ENCODE assay signal across 16 cellular contexts in genomic region chr3:188157407-188157806, GRCh38. TPM values are rescaled to one million over a fixed set of nuclear protein-coding genes. Genes with fewer than 3 reads are reported as not detected.
DNase-seq lines count a peak whose midpoint lies in the region; ATAC-seq and TF ChIP-seq lines count a peak whose summit lies in the region.
"Had no signal": no experiment of that assay in that cellular context is flagged by ENCODE, and none has a peak within 500 bp of the region (broad histone marks: within the 10 kb centered on the region; RNA-seq: fewer than 3 reads in every experiment).

No MANE protein-coding gene starts in this region.

- peaks cover 66% of the 10 kb centered on the region for H3K4me1 Mint-ChIP-seq in activated T-helper 2 cell treated with anti-CD3 and anti-CD28 coated beads, Interferon-gamma antibody, Interleukin-2, Interleukin-4, amounts not matched to agents 10 μg/mL and 5 μg/mL and 100 μg/mL, durations not matched to agents 14 hours and 24 hours and 36 hours (ENCODE audit: low read depth)

- H3K36me3 ChIP-seq in heart left ventricle (no peaks in the 10 kb centered on the region), right lobe of liver (no peaks in the 10 kb centered on the region), tibial nerve (peaks cover 0 to 4% (median 0%) of the 10 kb centered on the region in 3 donors)
- H3K36me3 ChIP-seq: cardiac muscle cell, lower lobe of right lung had no signal

- no peaks in the 10 kb centered on the region for H3K27me3 Mint-ChIP-seq in activated T-helper 2 cell treated with anti-CD3 and anti-CD28 coated beads, Interferon-gamma antibody, Interleukin-2, Interleukin-4, amounts not matched to agents 10 μg/mL and 5 μg/mL and 100 μg/mL, durations not matched to agents 14 hours and 24 hours and 36 hours (ENCODE audit: low read depth)
- H3K27me3 Mint-ChIP-seq: activated B cell treated with CpG ODN at 0.5 μM for 24 hours, B cell had no signal

- peak overlapping the region in 11 of 12 donors; percentile 47 to 99 (median 97) for H3K27ac ChIP-seq in heart left ventricle
- H3K27ac ChIP-seq in right lobe of liver = peak overlapping the region in 2 of 3 donors; percentile 65 to 100
- H3K27ac ChIP-seq in tibial nerve = peak overlapping the region in 3 of 4 donors; percentile 26 to 66 (median 31)
- H3K27ac ChIP-seq: cardiac muscle cell, lower lobe of right lung had no signal

- no peaks in the 10 kb centered on the region for H3K9me3 Mint-ChIP-seq in activated T-helper 2 cell treated with anti-CD3 and anti-CD28 coated beads, Interferon-gamma antibody, Interleukin-2, Interleukin-4, amounts not matched to agents 10 μg/mL and 5 μg/mL and 100 μg/mL, durations not matched to agents 14 hours and 24 hours and 36 hours
- H3K9me3 Mint-ChIP-seq: activated B cell treated with CpG ODN at 0.5 μM for 24 hours had no signal

- H3K27ac Mint-ChIP-seq in activated T-helper 2 cell treated with anti-CD3 and anti-CD28 coated beads, Interferon-gamma antibody, Interleukin-2, Interleukin-4, amounts not matched to agents 10 μg/mL and 5 μg/mL and 100 μg/mL, durations not matched to agents 14 hours and 24 hours and 36 hours = peak overlapping the region; percentile 6
- H3K27ac Mint-ChIP-seq: B cell had no signal

- TF ChIP-seq CTCF in heart left ventricle (IDR thresholded peaks at IDR 0.05) (no peak), right lobe of liver (IDR thresholded peaks at IDR 0.05) (no peak), tibial nerve (IDR thresholded peaks at IDR 0.05) (no peak)

- H3K27me3 ChIP-seq in heart left ventricle (no peaks in the 10 kb centered on the region), right lobe of liver (no peaks in the 10 kb centered on the region), tibial nerve (no peaks in the 10 kb centered on the region)
- H3K27me3 ChIP-seq: cardiac muscle cell had no signal

- TF ChIP-seq EP300 in tibial nerve (IDR thresholded peaks at IDR 0.05) = no peak

- H3K4me1 ChIP-seq in heart left ventricle (peaks cover 0 to 81% (median 57%) of the 10 kb centered on the region in 12 donors), right lobe of liver (peaks cover 0 to 74% (median 26%) of the 10 kb centered on the region in 4 donors), tibial nerve (peaks cover 0 to 48% (median 19%) of the 10 kb centered on the region in 4 donors)

- H3K4me3 Mint-ChIP-seq in activated T-helper 2 cell treated with anti-CD3 and anti-CD28 coated beads, Interferon-gamma antibody, Interleukin-2, Interleukin-4, amounts not matched to agents 10 μg/mL and 5 μg/mL and 100 μg/mL, durations not matched to agents 14 hours and 24 hours and 36 hours (ENCODE audit: low read depth) = no peak overlapping the region
- H3K4me3 Mint-ChIP-seq: activated B cell treated with CpG ODN at 0.5 μM for 24 hours, B cell had no signal

- ATAC-seq in heart left ventricle (no peak), Right ventricle myocardium inferior (no peak), right lobe of liver (no peak), GM21619 (IDR thresholded peaks at IDR 0.05; ENCODE audit: unreplicated experiment) (no peak), GM19023 (IDR thresholded peaks at IDR 0.05; ENCODE audit: unreplicated experiment) (no peak)
- ATAC-seq: lower lobe of right lung had no signal

- no peaks in the 10 kb centered on the region for H3K9me3 ChIP-seq in heart left ventricle
- H3K9me3 ChIP-seq in right lobe of liver = no peaks in the 10 kb centered on the region
- H3K9me3 ChIP-seq in tibial nerve = no peaks in the 10 kb centered on the region
- H3K9me3 ChIP-seq: lower lobe of right lung had no signal

- intact Hi-C loops in heart left ventricle (cut with DNase I) (loop anchor here in 8 of 10 donors (5.0 to 10.0 kb wide), 9 partner anchors 105 to 797 kb away; partner anchors contain the start of gene BCL6 (in 1 of the 8)), Right ventricle myocardium inferior (cut with DNase I) (loop anchor here (5.0 to 10.0 kb wide), 5 partner anchors 40 to 185 kb away; no protein-coding TSS in a partner anchor), right lobe of liver (cut with DNase I) (no loop called here)
- intact Hi-C loops in activated T-helper 2 cell treated with anti-CD3 and anti-CD28 coated beads, Interferon-gamma antibody, Interleukin-2, Interleukin-4, amounts not matched to agents 10 μg/mL and 5 μg/mL and 100 μg/mL, durations not matched to agents 14 hours and 24 hours and 36 hours (cut with micrococcal nuclease) = loop anchor here (2.0 to 10.0 kb wide), 6 partner anchors 13 to 797 kb away; no protein-coding TSS in a partner anchor

- DNase-seq in heart left ventricle (no peak), Right ventricle myocardium inferior (ENCODE audit: missing footprints) (no peak), right lobe of liver (no peak), tibial nerve (ENCODE audit: low spot score in 2 of 2) (no peak), Kasumi-1 (lab: John Stamatoyannopoulos, UW) (no peak)
- no peak for DNase-seq in activated T-helper 2 cell treated with anti-CD3 and anti-CD28 coated beads, Interferon-gamma antibody, Interleukin-2, Interleukin-4, amounts not matched to agents 10 μg/mL and 5 μg/mL and 100 μg/mL, durations not matched to agents 14 hours and 24 hours and 36 hours (ENCODE audit: low spot score)
- DNase-seq: activated B cell treated with CpG ODN at 0.5 μM for 24 hours; activated effector memory CD4-positive, alpha-beta T cell treated with Interleukin-2 at 50 U/mL for 16 hours; hippocampal formation; lower lobe of right lung; NCI-H226; nucleus accumbens had no signal

- WGBS in heart left ventricle, 4 donors = 78 to 79% (median 79%) methylated on average over 6 of the region's 6 CpGs
- 64% methylated on average over 6 of the region's 6 CpGs for WGBS in right lobe of liver (ENCODE audit: insufficient coverage, low coverage, low lambda C conversion rate, missing lambda C conversion rate)
- WGBS in tibial nerve, 2 donors = 88 to 91% methylated on average over 6 of the region's 6 CpGs

- H3K4me3 ChIP-seq in heart left ventricle (no peak overlapping the region), right lobe of liver (peak overlapping the region in 1 of 3 donors; percentile 23), tibial nerve (no peak overlapping the region)
- H3K4me3 ChIP-seq: cardiac muscle cell, lower lobe of right lung had no signal

- H3K36me3 Mint-ChIP-seq in activated T-helper 2 cell treated with anti-CD3 and anti-CD28 coated beads, Interferon-gamma antibody, Interleukin-2, Interleukin-4, amounts not matched to agents 10 μg/mL and 5 μg/mL and 100 μg/mL, durations not matched to agents 14 hours and 24 hours and 36 hours (ENCODE audit: low read depth) = peaks cover 37% of the 10 kb centered on the region

- TF ChIP-seq POLR2A in heart left ventricle (IDR thresholded peaks at IDR 0.05) (no peak), right lobe of liver (IDR thresholded peaks at IDR 0.05) (no peak), tibial nerve (IDR thresholded peaks at IDR 0.05) (no peak)

RNA-seq across cellular contexts. Expression of gene LPP, which starts 3.5 kb away (rescaled TPM):
- total RNA-seq in heart left ventricle (100 to 1,000 TPM in 6 of 9 donors, 10 to 100 TPM in 3; 76.6 to 178 (median 111) TPM), Right ventricle myocardium inferior (114 TPM), right lobe of liver (10 to 100 TPM; 41.5 to 90.5 (median 69.5) TPM), tibial nerve (100 to 1,000 TPM; 183 to 293 (median 242) TPM)
- 10 to 100 TPM in 1 of 2 donors, 1 to 10 TPM in 1; 9.2 to 20.5 TPM for polyA plus RNA-seq in heart left ventricle
- total RNA-seq in activated T-helper 2 cell treated with anti-CD3 and anti-CD28 coated beads, Interferon-gamma antibody, Interleukin-2, Interleukin-4, amounts not matched to agents 10 μg/mL and 5 μg/mL and 100 μg/mL, durations not matched to agents 14 hours and 24 hours and 36 hours = 54.5 and 59.0 TPM in 2 replicates

Comparison
In these comparisons a context has a peak if more than half of its experiments do, and no peak if none do; other contexts are left out.
1. H3K27ac ChIP-seq: peak in every context shown above with its lines; median percentile 97 in heart left ventricle; 82 in right lobe of liver; 31 in tibial nerve.
2. intact Hi-C loops: an anchor here in heart left ventricle (5.0 to 10.0 kb wide), Right ventricle myocardium inferior (5.0 to 10.0 kb wide) and activated T-helper 2 cell treated with anti-CD3 and anti-CD28 coated beads, Interferon-gamma antibody, Interleukin-2, Interleukin-4, amounts not matched to agents 10 μg/mL and 5 μg/mL and 100 μg/mL, durations not matched to agents 14 hours and 24 hours and 36 hours (2.0 to 10.0 kb wide); none called in right lobe of liver.